In the genomic region with DNA sequence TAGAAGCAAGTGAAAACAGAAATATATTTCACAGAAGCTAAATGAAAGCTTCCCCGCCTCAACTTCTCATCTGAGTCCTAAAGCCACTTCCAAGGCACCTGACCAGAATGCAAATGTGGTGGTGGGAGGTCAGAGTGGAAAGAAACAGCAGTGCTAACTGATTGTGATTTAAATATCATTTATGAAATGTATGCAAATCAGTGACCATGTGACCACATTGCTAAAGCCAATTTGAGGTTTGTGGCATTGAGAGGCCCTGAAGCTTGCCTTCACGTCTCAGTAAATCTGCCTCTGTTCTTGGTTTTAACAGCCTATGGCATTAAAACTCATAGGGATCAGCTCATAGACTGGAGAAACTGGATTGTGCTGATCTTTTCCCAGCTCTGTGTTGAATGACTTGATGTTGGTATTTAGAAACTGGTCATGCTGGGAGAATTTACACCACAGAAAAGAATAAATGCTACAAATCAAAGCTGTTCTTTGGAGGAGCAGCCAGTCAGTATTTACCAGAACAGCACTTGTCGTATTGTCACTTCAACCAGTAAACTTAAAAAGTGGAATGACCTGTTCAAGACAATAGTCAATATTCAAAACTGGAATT, we compare ENCODE assay signal across 25 cellular contexts.
DNase-seq lines count a peak whose midpoint lies in the region; ATAC-seq lines count a peak whose summit lies in the region.
"Had no signal": no experiment of that assay in that cellular context is flagged by ENCODE, and none has a peak within 500 bp of the region (broad histone marks: within the 10 kb centered on the region; RNA-seq: fewer than 3 reads in every experiment).

No MANE protein-coding gene starts in this region.

- WGBS in right cardiac atrium: 86% methylated on average over 3 of the region's 3 CpGs

- H3K4me3 Mint-ChIP-seq in memory B cell: no peak overlapping the region
- H3K4me3 Mint-ChIP-seq: activated CD4-positive, alpha-beta T cell treated with anti-CD3 and anti-CD28 coated beads for 36 hours; activated naive CD4-positive, alpha-beta T cell treated with anti-CD3 and anti-CD28 coated beads, Interleukin-2, amount 50 U/mL, for 24 hours; brain had no signal

- H3K4me1 ChIP-seq in right cardiac atrium (ENCODE audit: control insufficient read depth, insufficient read depth, low read length): no peaks in the 10 kb centered on the region
- H3K4me1 ChIP-seq: foreskin keratinocyte, thyroid gland had no signal

- DNase-seq in MV-4-11 (lab: John Stamatoyannopoulos, UW) (peak; percentile 31), memory B cell (ENCODE audit: low spot score in 2 of 2) (no peak), right cardiac atrium (no peak), NCI-H1436 treated with DMSO at 0.1 percent for 48 hours (lab: John Stamatoyannopoulos, UW) (no peak), NCI-H2107 treated with DMSO at 0.1 percent for 48 hours (lab: John Stamatoyannopoulos, UW; ENCODE audit: unreplicated experiment) (no peak)
- DNase-seq: activated CD4-positive, alpha-beta T cell treated with anti-CD3 and anti-CD28 coated beads for 36 hours; activated T-cell treated with anti-CD3 and anti-CD28 coated beads for 4 hours; DMS53; foreskin keratinocyte; H7; Karpas-422; left ventricle myocardium superior; NCI-H1694 treated with DMSO at 0.1 percent for 48 hours; NCI-H510A treated with DMSO at 0.1 percent for 48 hours; OCI-M1; thyroid gland had no signal

- no peaks in the 10 kb centered on the region for H3K36me3 Mint-ChIP-seq in memory B cell
- H3K36me3 Mint-ChIP-seq: activated naive CD4-positive, alpha-beta T cell treated with anti-CD3 and anti-CD28 coated beads, Interleukin-2, amount 50 U/mL, for 24 hours; brain had no signal

- H3K27ac Mint-ChIP-seq in memory B cell: no peak overlapping the region
- H3K27ac Mint-ChIP-seq: activated CD4-positive, alpha-beta T cell treated with anti-CD3 and anti-CD28 coated beads for 36 hours; activated naive CD4-positive, alpha-beta T cell treated with anti-CD3 and anti-CD28 coated beads, Interleukin-2, amount 50 U/mL, for 24 hours; brain had no signal

- ATAC-seq in GM18499 (IDR thresholded peaks at IDR 0.05; ENCODE audit: insufficient read depth, unreplicated experiment) (peak; percentile 47), HG02759 (IDR thresholded peaks at IDR 0.05; ENCODE audit: unreplicated experiment) (peak; percentile 53), memory B cell (ENCODE audit: low read depth) (peak; percentile 74), right cardiac atrium (no peak), HG03571 (IDR thresholded peaks at IDR 0.05; ENCODE audit: unreplicated experiment) (no peak)
- ATAC-seq: activated CD4-positive, alpha-beta T cell treated with anti-CD3 and anti-CD28 coated beads for 36 hours; foreskin keratinocyte; left ventricle myocardium superior had no signal

- H3K9me3 Mint-ChIP-seq in memory B cell: no peaks in the 10 kb centered on the region
- H3K9me3 Mint-ChIP-seq: activated naive CD4-positive, alpha-beta T cell treated with anti-CD3 and anti-CD28 coated beads, Interleukin-2, amount 50 U/mL, for 24 hours; brain had no signal

- no peaks in the 10 kb centered on the region for H3K27me3 ChIP-seq in right cardiac atrium (ENCODE audit: control insufficient read depth, insufficient read depth)
- H3K27me3 ChIP-seq: BLaER1, foreskin keratinocyte, SJSA1, thyroid gland had no signal

- no peak overlapping the region for H3K4me3 ChIP-seq in right cardiac atrium (ENCODE audit: low read length)
- H3K4me3 ChIP-seq: BLaER1, coronary artery, SJSA1, smooth muscle cell, thyroid gland had no signal

- H3K27me3 Mint-ChIP-seq in memory B cell: no peaks in the 10 kb centered on the region
- H3K27me3 Mint-ChIP-seq: activated naive CD4-positive, alpha-beta T cell treated with anti-CD3 and anti-CD28 coated beads, Interleukin-2, amount 50 U/mL, for 24 hours had no signal

- H3K9me3 ChIP-seq in right cardiac atrium (ENCODE audit: control insufficient read depth, low read length): no peaks in the 10 kb centered on the region
- H3K9me3 ChIP-seq: BLaER1, SJSA1, thyroid gland had no signal

- H3K4me1 Mint-ChIP-seq in memory B cell: peaks cover 17% of the 10 kb centered on the region
- H3K4me1 Mint-ChIP-seq: activated CD4-positive, alpha-beta T cell treated with anti-CD3 and anti-CD28 coated beads for 36 hours; activated naive CD4-positive, alpha-beta T cell treated with anti-CD3 and anti-CD28 coated beads, Interleukin-2, amount 50 U/mL, for 24 hours had no signal

- no peak overlapping the region for H3K27ac ChIP-seq in right cardiac atrium (ENCODE audit: low read length)
- H3K27ac ChIP-seq: BLaER1, coronary artery, foreskin keratinocyte, SJSA1, thyroid gland had no signal

- intact Hi-C loops in right cardiac atrium (cut with DNase I): no loop called here

Comparison
In these comparisons a context has a peak if more than half of its experiments do, and no peak if none do; other contexts are left out.
1. ATAC-seq: peak in GM18499 (single experiment), HG02759 (single experiment) and memory B cell (single experiment); none in right cardiac atrium (0 of 2) and HG03571 (single experiment).